Comparison of ENCODE assay signal across 1 cellular context in genomic region chr10:37857287-37858211, GRCh38.
TF ChIP-seq lines count a peak whose summit lies in the region.

Gene ZNF248 (minus strand): TSS chr10:37857610. CDS start chr10:37856310, 1,300 bp downstream.

TF ChIP-seq in HepG2, 621 proteins besides CTCF, POLR2A, EP300 and RAD21 (continued from another document and continues in another):
- TF ChIP-seq ZBTB44 (CRISPR knock-in tag; IDR thresholded peaks at IDR 0.05): peak; percentile 69; the same call in 1 of the 2 replicates
- no peak for TF ChIP-seq ZNF382 (CRISPR knock-in tag; IDR thresholded peaks at IDR 0.05; ENCODE audit: borderline replicate concordance)
- peak; percentile 89 for TF ChIP-seq NKX3-1 (CRISPR knock-in tag; IDR thresholded peaks at IDR 0.05)
- TF ChIP-seq KLF6 (CRISPR knock-in tag; IDR thresholded peaks at IDR 0.05): peak; percentile 98
- TF ChIP-seq ZNF761 (CRISPR knock-in tag; conservative IDR thresholded peaks at IDR 0.05): 0 out of 2 replicates have a peak, but pooled peaks have one; percentile 64
- peak; percentile 62; the same call in 1 of the 2 replicates for TF ChIP-seq FOXA3 (CRISPR knock-in tag; IDR thresholded peaks at IDR 0.05)
- TF ChIP-seq ZNF792 (CRISPR knock-in tag; IDR thresholded peaks at IDR 0.05): peak; percentile 89; the same call in 1 of the 2 replicates
- peak; percentile 80 for TF ChIP-seq DR1 (CRISPR knock-in tag; IDR thresholded peaks at IDR 0.05)
- TF ChIP-seq ZNF550 (CRISPR knock-in tag; IDR thresholded peaks at IDR 0.05; ENCODE audit: borderline replicate concordance): peak; percentile 96; the same call in 1 of the 2 replicates
- no peak for TF ChIP-seq FOXP1 (IDR thresholded peaks at IDR 0.05)
- no peak for TF ChIP-seq FOXP1 (CRISPR knock-in tag; IDR thresholded peaks at IDR 0.05)
- TF ChIP-seq ZNF17 (CRISPR knock-in tag; IDR thresholded peaks at IDR 0.05): no peak
- TF ChIP-seq, protein P1, sequence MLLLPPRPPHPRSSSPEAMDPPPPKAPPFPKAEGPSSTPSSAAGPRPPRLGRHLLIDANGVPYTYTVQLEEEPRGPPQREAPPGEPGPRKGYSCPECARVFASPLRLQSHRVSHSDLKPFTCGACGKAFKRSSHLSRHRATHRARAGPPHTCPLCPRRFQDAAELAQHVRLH (CRISPR knock-in tag; IDR thresholded peaks at IDR 0.05; ENCODE audit: borderline replicate concordance, low read depth): no peak; the same call in 1 of the 2 replicates
- peak; percentile 51; the same call in 1 of the 2 replicates for TF ChIP-seq SP2 (CRISPR knock-in tag; IDR thresholded peaks at IDR 0.05)
- TF ChIP-seq, protein P2, sequence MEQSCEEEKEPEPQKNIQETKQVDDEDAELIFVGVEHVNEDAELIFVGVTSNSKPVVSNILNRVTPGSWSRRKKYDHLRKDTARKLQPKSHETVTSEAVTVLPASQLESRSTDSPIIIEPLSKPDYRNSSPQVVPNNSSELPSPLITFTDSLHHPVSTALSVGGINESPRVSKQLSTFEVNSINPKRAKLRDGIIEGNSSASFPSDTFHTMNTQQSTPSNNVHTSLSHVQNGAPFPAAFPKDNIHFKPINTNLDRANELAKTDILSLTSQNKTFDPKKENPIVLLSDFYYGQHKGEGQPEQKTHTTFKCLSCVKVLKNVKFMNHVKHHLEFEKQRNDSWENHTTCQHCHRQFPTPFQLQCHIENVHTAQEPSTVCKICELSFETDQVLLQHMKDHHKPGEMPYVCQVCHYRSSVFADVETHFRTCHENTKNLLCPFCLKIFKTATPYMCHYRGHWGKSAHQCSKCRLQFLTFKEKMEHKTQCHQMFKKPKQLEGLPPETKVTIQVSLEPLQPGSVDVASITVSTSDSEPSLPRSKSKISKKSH (CRISPR knock-in tag; IDR thresholded peaks at IDR 0.05; ENCODE audit: borderline replicate concordance): 0 out of 2 replicates have a peak, but pooled peaks have one; percentile 44
- TF ChIP-seq NFE2L1 (CRISPR knock-in tag; IDR thresholded peaks at IDR 0.05; ENCODE audit: borderline replicate concordance): 0 out of 2 replicates have a peak, but pooled peaks have one; percentile 54
- TF ChIP-seq, protein P3, sequence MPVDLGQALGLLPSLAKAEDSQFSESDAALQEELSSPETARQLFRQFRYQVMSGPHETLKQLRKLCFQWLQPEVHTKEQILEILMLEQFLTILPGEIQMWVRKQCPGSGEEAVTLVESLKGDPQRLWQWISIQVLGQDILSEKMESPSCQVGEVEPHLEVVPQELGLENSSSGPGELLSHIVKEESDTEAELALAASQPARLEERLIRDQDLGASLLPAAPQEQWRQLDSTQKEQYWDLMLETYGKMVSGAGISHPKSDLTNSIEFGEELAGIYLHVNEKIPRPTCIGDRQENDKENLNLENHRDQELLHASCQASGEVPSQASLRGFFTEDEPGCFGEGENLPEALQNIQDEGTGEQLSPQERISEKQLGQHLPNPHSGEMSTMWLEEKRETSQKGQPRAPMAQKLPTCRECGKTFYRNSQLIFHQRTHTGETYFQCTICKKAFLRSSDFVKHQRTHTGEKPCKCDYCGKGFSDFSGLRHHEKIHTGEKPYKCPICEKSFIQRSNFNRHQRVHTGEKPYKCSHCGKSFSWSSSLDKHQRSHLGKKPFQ (CRISPR knock-in tag; IDR thresholded peaks at IDR 0.05; ENCODE audit: insufficient replicate concordance): peak; percentile 84
- TF ChIP-seq CCDC6 (CRISPR knock-in tag; IDR thresholded peaks at IDR 0.05): peak; percentile 78; the same call in 1 of the 2 replicates
- TF ChIP-seq, protein P4, sequence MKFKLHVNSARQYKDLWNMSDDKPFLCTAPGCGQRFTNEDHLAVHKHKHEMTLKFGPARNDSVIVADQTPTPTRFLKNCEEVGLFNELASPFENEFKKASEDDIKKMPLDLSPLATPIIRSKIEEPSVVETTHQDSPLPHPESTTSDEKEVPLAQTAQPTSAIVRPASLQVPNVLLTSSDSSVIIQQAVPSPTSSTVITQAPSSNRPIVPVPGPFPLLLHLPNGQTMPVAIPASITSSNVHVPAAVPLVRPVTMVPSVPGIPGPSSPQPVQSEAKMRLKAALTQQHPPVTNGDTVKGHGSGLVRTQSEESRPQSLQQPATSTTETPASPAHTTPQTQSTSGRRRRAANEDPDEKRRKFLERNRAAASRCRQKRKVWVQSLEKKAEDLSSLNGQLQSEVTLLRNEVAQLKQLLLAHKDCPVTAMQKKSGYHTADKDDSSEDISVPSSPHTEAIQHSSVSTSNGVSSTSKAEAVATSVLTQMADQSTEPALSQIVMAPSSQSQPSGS (CRISPR knock-in tag; IDR thresholded peaks at IDR 0.05): peak; percentile 70
- no peak for TF ChIP-seq ZNF10 (CRISPR knock-in tag; IDR thresholded peaks at IDR 0.05; ENCODE audit: borderline replicate concordance, low read depth)
- TF ChIP-seq MTF2 (CRISPR knock-in tag; IDR thresholded peaks at IDR 0.05; ENCODE audit: borderline replicate concordance): peak; percentile 84
- TF ChIP-seq RARG (CRISPR knock-in tag; IDR thresholded peaks at IDR 0.05; ENCODE audit: low read depth): 0 out of 2 replicates have a peak, but pooled peaks have one; percentile 43
- peak; percentile 85; the same call in 1 of the 2 replicates for TF ChIP-seq ZNF619 (CRISPR knock-in tag; IDR thresholded peaks at IDR 0.05)
- TF ChIP-seq, protein P5, sequence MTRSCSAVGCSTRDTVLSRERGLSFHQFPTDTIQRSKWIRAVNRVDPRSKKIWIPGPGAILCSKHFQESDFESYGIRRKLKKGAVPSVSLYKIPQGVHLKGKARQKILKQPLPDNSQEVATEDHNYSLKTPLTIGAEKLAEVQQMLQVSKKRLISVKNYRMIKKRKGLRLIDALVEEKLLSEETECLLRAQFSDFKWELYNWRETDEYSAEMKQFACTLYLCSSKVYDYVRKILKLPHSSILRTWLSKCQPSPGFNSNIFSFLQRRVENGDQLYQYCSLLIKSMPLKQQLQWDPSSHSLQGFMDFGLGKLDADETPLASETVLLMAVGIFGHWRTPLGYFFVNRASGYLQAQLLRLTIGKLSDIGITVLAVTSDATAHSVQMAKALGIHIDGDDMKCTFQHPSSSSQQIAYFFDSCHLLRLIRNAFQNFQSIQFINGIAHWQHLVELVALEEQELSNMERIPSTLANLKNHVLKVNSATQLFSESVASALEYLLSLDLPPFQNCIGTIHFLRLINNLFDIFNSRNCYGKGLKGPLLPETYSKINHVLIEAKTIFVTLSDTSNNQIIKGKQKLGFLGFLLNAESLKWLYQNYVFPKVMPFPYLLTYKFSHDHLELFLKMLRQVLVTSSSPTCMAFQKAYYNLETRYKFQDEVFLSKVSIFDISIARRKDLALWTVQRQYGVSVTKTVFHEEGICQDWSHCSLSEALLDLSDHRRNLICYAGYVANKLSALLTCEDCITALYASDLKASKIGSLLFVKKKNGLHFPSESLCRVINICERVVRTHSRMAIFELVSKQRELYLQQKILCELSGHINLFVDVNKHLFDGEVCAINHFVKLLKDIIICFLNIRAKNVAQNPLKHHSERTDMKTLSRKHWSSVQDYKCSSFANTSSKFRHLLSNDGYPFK (CRISPR knock-in tag; IDR thresholded peaks at IDR 0.05; ENCODE audit: borderline replicate concordance): peak; percentile 81
- TF ChIP-seq ZFP36L1 (CRISPR knock-in tag; IDR thresholded peaks at IDR 0.05): peak; percentile 85; the same call in 1 of the 2 replicates
- peak; percentile 44; the same call in 1 of the 2 replicates for TF ChIP-seq ATF3 (CRISPR knock-in tag; IDR thresholded peaks at IDR 0.05)
- peak; percentile 94 for TF ChIP-seq RBM39 (IDR thresholded peaks at IDR 0.05; ENCODE audit: low read depth, low read length, poor library complexity, severe bottlenecking)
- TF ChIP-seq, protein P6, sequence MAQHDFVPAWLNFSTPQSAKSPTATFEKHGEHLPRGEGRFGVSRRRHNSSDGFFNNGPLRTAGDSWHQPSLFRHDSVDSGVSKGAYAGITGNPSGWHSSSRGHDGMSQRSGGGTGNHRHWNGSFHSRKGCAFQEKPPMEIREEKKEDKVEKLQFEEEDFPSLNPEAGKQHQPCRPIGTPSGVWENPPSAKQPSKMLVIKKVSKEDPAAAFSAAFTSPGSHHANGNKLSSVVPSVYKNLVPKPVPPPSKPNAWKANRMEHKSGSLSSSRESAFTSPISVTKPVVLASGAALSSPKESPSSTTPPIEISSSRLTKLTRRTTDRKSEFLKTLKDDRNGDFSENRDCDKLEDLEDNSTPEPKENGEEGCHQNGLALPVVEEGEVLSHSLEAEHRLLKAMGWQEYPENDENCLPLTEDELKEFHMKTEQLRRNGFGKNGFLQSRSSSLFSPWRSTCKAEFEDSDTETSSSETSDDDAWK (CRISPR knock-in tag; IDR thresholded peaks at IDR 0.05): no peak
- TF ChIP-seq PHF21A (CRISPR knock-in tag; IDR thresholded peaks at IDR 0.05): peak; percentile 80
- TF ChIP-seq SP1 (IDR thresholded peaks at IDR 0.05): no peak
- peak; percentile 62 for TF ChIP-seq SP1 (CRISPR knock-in tag; IDR thresholded peaks at IDR 0.05)
- TF ChIP-seq IRF2 (CRISPR knock-in tag; IDR thresholded peaks at IDR 0.05): peak; percentile 63; the same call in 1 of the 2 replicates
- TF ChIP-seq, protein P7, sequence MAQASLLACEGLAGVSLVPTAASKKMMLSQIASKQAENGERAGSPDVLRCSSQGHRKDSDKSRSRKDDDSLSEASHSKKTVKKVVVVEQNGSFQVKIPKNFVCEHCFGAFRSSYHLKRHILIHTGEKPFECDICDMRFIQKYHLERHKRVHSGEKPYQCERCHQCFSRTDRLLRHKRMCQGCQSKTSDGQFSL (CRISPR knock-in tag; IDR thresholded peaks at IDR 0.05): peak; percentile 47; the same call in 1 of the 2 replicates
- TF ChIP-seq, protein P8, sequence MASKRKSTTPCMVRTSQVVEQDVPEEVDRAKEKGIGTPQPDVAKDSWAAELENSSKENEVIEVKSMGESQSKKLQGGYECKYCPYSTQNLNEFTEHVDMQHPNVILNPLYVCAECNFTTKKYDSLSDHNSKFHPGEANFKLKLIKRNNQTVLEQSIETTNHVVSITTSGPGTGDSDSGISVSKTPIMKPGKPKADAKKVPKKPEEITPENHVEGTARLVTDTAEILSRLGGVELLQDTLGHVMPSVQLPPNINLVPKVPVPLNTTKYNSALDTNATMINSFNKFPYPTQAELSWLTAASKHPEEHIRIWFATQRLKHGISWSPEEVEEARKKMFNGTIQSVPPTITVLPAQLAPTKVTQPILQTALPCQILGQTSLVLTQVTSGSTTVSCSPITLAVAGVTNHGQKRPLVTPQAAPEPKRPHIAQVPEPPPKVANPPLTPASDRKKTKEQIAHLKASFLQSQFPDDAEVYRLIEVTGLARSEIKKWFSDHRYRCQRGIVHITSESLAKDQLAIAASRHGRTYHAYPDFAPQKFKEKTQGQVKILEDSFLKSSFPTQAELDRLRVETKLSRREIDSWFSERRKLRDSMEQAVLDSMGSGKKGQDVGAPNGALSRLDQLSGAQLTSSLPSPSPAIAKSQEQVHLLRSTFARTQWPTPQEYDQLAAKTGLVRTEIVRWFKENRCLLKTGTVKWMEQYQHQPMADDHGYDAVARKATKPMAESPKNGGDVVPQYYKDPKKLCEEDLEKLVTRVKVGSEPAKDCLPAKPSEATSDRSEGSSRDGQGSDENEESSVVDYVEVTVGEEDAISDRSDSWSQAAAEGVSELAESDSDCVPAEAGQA (IDR thresholded peaks at IDR 0.05; ENCODE audit: low read depth): peak; percentile 31
- TF ChIP-seq, protein P8 (CRISPR knock-in tag; IDR thresholded peaks at IDR 0.05; ENCODE audit: borderline replicate concordance): peak; percentile 73; the same call in 1 of the 2 replicates
